ENCODE assay signal across 1 cellular context in genomic region chr16:68274441-68274840, GRCh38.
TF ChIP-seq lines count a peak whose summit lies in the region.

No MANE protein-coding gene starts in this region.

TF ChIP-seq in HepG2, 621 proteins besides CTCF, POLR2A, EP300 and RAD21:
- TF ChIP-seq ARHGAP35 (CRISPR knock-in tag; IDR thresholded peaks at IDR 0.05; ENCODE audit: borderline replicate concordance): no peak
- no peak for TF ChIP-seq RFX5 (IDR thresholded peaks at IDR 0.05; ENCODE audit: low read depth, low read length)
- TF ChIP-seq RCOR2 (CRISPR knock-in tag; IDR thresholded peaks at IDR 0.05): no peak
- no peak for TF ChIP-seq ADNP (CRISPR knock-in tag; IDR thresholded peaks at IDR 0.05)
- no peak for TF ChIP-seq KLF13 (CRISPR knock-in tag; IDR thresholded peaks at IDR 0.05)
- no peak for TF ChIP-seq ZNF770 (CRISPR knock-in tag; IDR thresholded peaks at IDR 0.05)
- TF ChIP-seq AKNA (CRISPR knock-in tag; IDR thresholded peaks at IDR 0.05; ENCODE audit: borderline replicate concordance): no peak
- no peak for TF ChIP-seq MIXL1 (CRISPR knock-in tag; IDR thresholded peaks at IDR 0.05)
- TF ChIP-seq RXRA (CRISPR knock-in tag; IDR thresholded peaks at IDR 0.05): no peak
- no peak for TF ChIP-seq SALL2 (CRISPR knock-in tag; IDR thresholded peaks at IDR 0.05)
- TF ChIP-seq ZNF580 (CRISPR knock-in tag; IDR thresholded peaks at IDR 0.05; ENCODE audit: borderline replicate concordance, low read depth): no peak
- TF ChIP-seq ZNF569 (CRISPR knock-in tag; IDR thresholded peaks at IDR 0.05; ENCODE audit: borderline replicate concordance): no peak
- no peak for TF ChIP-seq HNRNPUL1 (IDR thresholded peaks at IDR 0.05; ENCODE audit: low read depth, low read length)
- no peak for TF ChIP-seq ATAD3A (CRISPR knock-in tag; IDR thresholded peaks at IDR 0.05)
- TF ChIP-seq HNRNPLL (IDR thresholded peaks at IDR 0.05; ENCODE audit: low read depth, low read length, poor library complexity, severe bottlenecking): no peak
